8 cellular contexts compared by ENCODE assay signal in the genomic region with DNA sequence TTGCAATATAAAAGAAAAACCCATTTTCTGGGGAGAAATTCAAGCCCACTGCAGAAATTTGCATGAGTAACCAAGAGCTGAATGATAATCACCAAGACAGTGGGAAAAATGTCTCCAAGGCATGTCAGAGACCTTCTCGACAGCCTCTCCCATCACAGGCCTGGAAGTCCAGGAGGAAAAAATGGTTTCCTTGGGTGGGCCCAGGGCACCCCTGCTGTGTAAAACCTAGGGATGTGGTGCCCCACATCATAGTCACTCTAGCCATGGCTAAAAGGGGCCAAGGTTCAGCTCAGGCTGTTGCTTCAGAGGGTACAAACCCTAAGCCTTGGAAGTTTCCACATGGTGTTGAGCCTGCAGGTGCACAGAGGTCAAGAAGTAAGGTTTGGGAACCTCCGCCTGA.
"Had no signal": no experiment of that assay in that cellular context is flagged by ENCODE, and none has a peak within 500 bp of the region (broad histone marks: within the 10 kb centered on the region; RNA-seq: fewer than 3 reads in every experiment).

No MANE protein-coding gene starts in this region.

- H3K27ac ChIP-seq: HL-60 had no signal

- H3K36me3 Mint-ChIP-seq: IgD-negative memory B cell had no signal

- H3K27ac Mint-ChIP-seq: IgD-negative memory B cell had no signal

- ATAC-seq: HepG2, K562 had no signal

- H3K4me3 Mint-ChIP-seq: IgD-negative memory B cell had no signal

- DNase-seq: IMR-90, KBM-7, KG1 had no signal

- H3K27me3 Mint-ChIP-seq: IgD-negative memory B cell had no signal

- H3K4me3 ChIP-seq: K562 had no signal

- FAIRE-seq: HepG2, HTR-8/SVneo, K562 had no signal

- H3K4me1 Mint-ChIP-seq: IgD-negative memory B cell had no signal
